In genomic region chr17:16425202-16425601, GRCh38 we compare ENCODE assay signal across 23 cellular contexts.
"Had no signal": no experiment of that assay in that cellular context is flagged by ENCODE, and none has a peak within 500 bp of the region (broad histone marks: within the 10 kb centered on the region; RNA-seq: fewer than 3 reads in every experiment).

No MANE protein-coding gene starts in this region.

- FAIRE-seq: endothelial cell of umbilical vein, islet of Langerhans, urothelium cell line had no signal

- H3K27me3 ChIP-seq: ovary, suprapubic skin, thyroid gland had no signal

- H3K27ac ChIP-seq: coronary artery, ovary, suprapubic skin, thyroid gland had no signal

- ATAC-seq: natural killer cell; right cardiac atrium; stimulated activated effector memory CD8-positive, alpha-beta T cell treated with anti-CD3 and anti-CD28 coated beads, Interleukin-12 subunit alpha, Interleukin-12 subunit beta, amount 100 ng/mL, for 72 hours; stimulated activated naive CD8-positive, alpha-beta T cell treated with anti-CD3 and anti-CD28 coated beads, Interleukin-15, Interleukin-2, amounts not matched to agents 100 U/mL and 50 U/mL, for 24 hours had no signal

- H3K36me3 ChIP-seq: ovary, thyroid gland had no signal

- H3K4me2 ChIP-seq: smooth muscle cell had no signal

- H3K4me3 ChIP-seq: coronary artery, ovary, smooth muscle cell, suprapubic skin, thyroid gland had no signal

- DNase-seq: effector CD4-positive, alpha-beta T cell; endodermal cell; erythroblast; foreskin melanocyte; head of caudate nucleus; hypothalamus; kidney glomerular epithelial cell; mammary epithelial cell; natural killer cell; nucleus accumbens; ovary; stimulated activated CD4-positive, alpha-beta T cell treated with anti-CD3 and anti-CD28 coated beads, Interleukin-4, amount 100 ng/mL, for 1 hour; stimulated activated CD8-positive, alpha-beta memory T cell treated with anti-CD3 and anti-CD28 coated beads, Interleukin-4, amount 100 ng/mL, for 48 hours; stimulated activated naive CD8-positive, alpha-beta T cell treated with anti-CD3 and anti-CD28 coated beads, Interleukin-15, Interleukin-2, amounts not matched to agents 100 U/mL and 50 U/mL, for 24 hours; thyroid gland had no signal

- H3K9me3 ChIP-seq: ovary, suprapubic skin, thyroid gland had no signal
